Comparison of ENCODE assay signal across 8 cellular contexts in the genomic region with DNA sequence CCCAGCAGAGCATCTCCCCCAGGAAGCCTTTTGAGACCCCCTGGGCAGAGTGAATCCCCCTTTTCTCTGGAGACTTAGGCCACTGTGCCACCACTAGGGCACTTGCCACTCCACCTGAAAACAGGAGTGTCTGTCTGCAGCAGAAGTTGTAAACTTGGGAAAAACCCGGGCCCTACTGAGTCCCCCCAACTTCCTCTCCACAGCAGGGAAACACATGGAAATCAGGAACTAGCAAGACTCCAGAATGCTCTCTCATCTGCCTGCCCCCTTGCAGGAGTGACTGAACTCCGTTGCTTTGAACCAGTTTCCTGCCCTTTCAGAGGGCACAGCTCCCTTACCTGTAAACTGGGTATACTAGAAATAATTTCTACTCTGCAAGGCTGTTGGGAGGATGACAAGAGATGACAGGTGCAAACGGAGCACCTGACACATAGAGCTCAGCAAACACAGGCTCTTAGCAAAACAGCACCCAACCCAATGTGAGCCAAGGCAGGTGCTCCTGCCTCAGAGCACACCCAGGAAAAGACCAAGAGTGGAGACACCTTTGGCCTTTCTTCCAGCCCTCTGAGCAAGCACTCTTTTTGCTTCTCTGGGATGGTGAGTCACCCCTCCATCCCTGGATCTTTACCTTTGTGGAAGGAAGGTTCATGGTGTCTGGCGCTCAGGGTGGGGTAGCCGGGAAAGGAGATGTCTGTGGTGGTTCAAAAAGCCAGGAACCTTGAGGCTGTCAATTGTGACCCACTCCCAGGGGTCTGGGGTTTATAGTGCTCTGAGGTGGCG. TPM values are rescaled to one million over a fixed set of nuclear protein-coding genes. Genes with fewer than 3 reads are reported as not detected.
DNase-seq lines count a peak whose midpoint lies in the region; ATAC-seq and TF ChIP-seq lines count a peak whose summit lies in the region.

A gene with protein sequence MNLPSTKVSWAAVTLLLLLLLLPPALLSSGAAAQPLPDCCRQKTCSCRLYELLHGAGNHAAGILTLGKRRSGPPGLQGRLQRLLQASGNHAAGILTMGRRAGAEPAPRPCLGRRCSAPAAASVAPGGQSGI (minus strand): TSS at position 736 of the 780 bp plus-strand sequence. CDS start 87 bp downstream, at position 649.

- no peak within 1 kb of the TSS for H3K9ac ChIP-seq in fibroblast of lung (ENCODE audit: insufficient read depth, low read length)
- H3K9ac ChIP-seq in skeletal muscle satellite cell (ENCODE audit: low read depth, low read length), result peak within 1 kb of the TSS; percentile 82

- ATAC-seq in HG02938 (IDR thresholded peaks at IDR 0.05; ENCODE audit: unreplicated experiment), result no peak

- H3K9me2 ChIP-seq in PC-9 (ENCODE audit: insufficient read depth), result no peaks in the 10 kb centered on the region

- H3K4me2 ChIP-seq in PC-9 (peak within 1 kb of the TSS; percentile 62; the same call in 1 of the 2 replicates), fibroblast of lung (ENCODE audit: extremely low read depth, insufficient read depth, low read length) (peak within 1 kb of the TSS; percentile 40), skeletal muscle satellite cell (ENCODE audit: low read length) (peak within 1 kb of the TSS; percentile 98)

- H4K20me1 ChIP-seq in PC-9 (ENCODE audit: insufficient read depth) (no peaks in the 10 kb centered on the region), fibroblast of lung (ENCODE audit: control insufficient read depth, extremely low read depth, insufficient read depth, low read length) (no peaks in the 10 kb centered on the region)

- TF ChIP-seq CTCF in PC-9 (conservative IDR thresholded peaks at IDR 0.05) (no peak), fibroblast of lung (conservative IDR thresholded peaks at IDR 0.05 in 1 of 2, IDR thresholded peaks at IDR 0.05 in 1 of 2; ENCODE audit: low read depth in 1 of 2, low read length in 2 of 2) (no peak), GM10266 (IDR thresholded peaks at IDR 0.05; ENCODE audit: control insufficient read depth, insufficient read depth, low read depth, missing control alignments) (no peak)

- peaks cover 19% of the 10 kb centered on the region; the same call in 1 of the 2 replicates for H3F3A ChIP-seq in PC-9 (ENCODE audit: insufficient read depth, low read depth)

- CTCF ChIA-PET in PC-9 (lab: Charles Lee), result no interaction called here

- no peak within 1 kb of the TSS for H3K27ac ChIP-seq in PC-9
- no peak within 1 kb of the TSS for H3K27ac ChIP-seq in fibroblast of lung (ENCODE audit: insufficient read depth, low read length)

- POLR2A ChIA-PET in PC-9 (lab: Charles Lee; ENCODE audit: unreplicated experiment), result interaction anchor here (0.6 kb wide), 1 partner anchor 64 kb away, joined by 3 read pairs; no protein-coding TSS in a partner anchor

- H3K36me3 ChIP-seq in PC-9 (ENCODE audit: low read depth) (no peaks in the 10 kb centered on the region), fibroblast of lung (ENCODE audit: control insufficient read depth, insufficient read depth, low read length) (no peaks in the 10 kb centered on the region), skeletal muscle satellite cell (ENCODE audit: insufficient read depth, low read length) (no peaks in the 10 kb centered on the region)

- DNase-seq in NCI-H1105 treated with DMSO at 0.1 percent for 48 hours (lab: John Stamatoyannopoulos, UW) (peak; percentile 9), NCI-H1105 (lab: John Stamatoyannopoulos, UW) (no peak), PC-9 (no peak), fibroblast of lung (ENCODE audit: low read depth in 2 of 2) (no peak), NCI-H524 (lab: John Stamatoyannopoulos, UW) (no peak), GM10266 (ENCODE audit: extremely low spot score) (no peak)

- intact Hi-C loops in PC-9 (cut with micrococcal nuclease; ENCODE audit: unreplicated experiment), result no loop called here

- H3K27me3 ChIP-seq in PC-9 (ENCODE audit: insufficient read depth, low read depth), result peaks cover under 1% of the 10 kb centered on the region
- peaks cover 16% of the 10 kb centered on the region for H3K27me3 ChIP-seq in fibroblast of lung (ENCODE audit: control insufficient read depth, insufficient read depth, low read length)
- peaks cover 19% of the 10 kb centered on the region for H3K27me3 ChIP-seq in skeletal muscle satellite cell (ENCODE audit: control insufficient read depth, insufficient read depth, low read length)

- H2AFZ ChIP-seq in PC-9, result no peak within 1 kb of the TSS
- H2AFZ ChIP-seq in fibroblast of lung (ENCODE audit: low read length), result peak within 1 kb of the TSS; percentile 40

- BruUV-seq in PC-9 (replicated peaks; lab: Mats Ljungman, UMichigan), result no TSS peak

- H3K4me3 ChIP-seq in PC-9, result no peak within 1 kb of the TSS
- H3K4me3 ChIP-seq in fibroblast of lung (replicated peaks in 1 of 4; ENCODE audit: control extremely low read depth in 1 of 4, insufficient read depth in 1 of 4, low read depth in 3 of 4, low read length in 4 of 4), result peak within 1 kb of the TSS in 1 of 4 experiments; percentile 14
- H3K4me3 ChIP-seq in skeletal muscle satellite cell (ENCODE audit: low read length), result peak within 1 kb of the TSS; percentile 80

- no peaks in the 10 kb centered on the region for H3K79me2 ChIP-seq in PC-9 (ENCODE audit: low read depth)
- H3K79me2 ChIP-seq in fibroblast of lung (ENCODE audit: control insufficient read depth, insufficient read depth, low read length), result no peaks in the 10 kb centered on the region

- H3K9me3 ChIP-seq in PC-9 (ENCODE audit: insufficient read depth, low read depth) (no peaks in the 10 kb centered on the region), fibroblast of lung (ENCODE audit: control insufficient read depth, insufficient read depth, low read depth, low read length) (no peaks in the 10 kb centered on the region), skeletal muscle satellite cell (replicated peaks; ENCODE audit: low read length) (no peaks in the 10 kb centered on the region)

- H3K4me1 ChIP-seq in PC-9 (replicated peaks; ENCODE audit: insufficient read depth), result peaks cover 19% of the 10 kb centered on the region; the same call in 1 of the 2 replicates
- H3K4me1 ChIP-seq in fibroblast of lung (ENCODE audit: control insufficient read depth, extremely low read depth, insufficient read depth, low read length), result peaks cover 7% of the 10 kb centered on the region
- H3K4me1 ChIP-seq in skeletal muscle satellite cell (ENCODE audit: control insufficient read depth, insufficient read depth, low read length), result peaks cover 27% of the 10 kb centered on the region

RNA-seq across cellular contexts. Expression of the gene that starts here (rescaled TPM):
- total RNA-seq in PC-9 (2021) (not detected in 2 replicates), fibroblast of lung (not detected in 2 replicates)
- polyA plus RNA-seq in fibroblast of lung, result not detected in 2 replicates
- polyA plus RNA-seq in fibroblast of lung (2012), result not detected in 2 replicates
- polyA minus RNA-seq in fibroblast of lung (ENCODE audit: low replicate concordance), result not detected in 2 replicates
- not detected in 2 replicates for total RNA-seq in skeletal muscle satellite cell (2012; rRNA removed)

Comparison
In these comparisons a context has a peak if more than half of its experiments do, and no peak if none do; other contexts are left out.
1. H3K4me2 ChIP-seq: peak in every context shown above with its lines; median percentile 98 in skeletal muscle satellite cell; 62 in PC-9; 40 in fibroblast of lung.